In genomic region chr20:34475979-34476736, GRCh38 we compare ENCODE assay signal across 8 cellular contexts. TPM values are rescaled to one million over a fixed set of nuclear protein-coding genes. Genes with fewer than 3 reads are reported as not detected.
A peak's percentile ranks its signal among the peaks of the same experiment; 100 is the strongest.
DNase-seq lines count a peak whose midpoint lies in the region; TF ChIP-seq lines count a peak whose summit lies in the region.

No MANE protein-coding gene starts in this region.

- H3K9me3 Mint-ChIP-seq in activated CD4-positive, alpha-beta memory T cell treated with anti-CD3 and anti-CD28 coated beads, Interleukin-2, amount 10 ng/mL, durations not matched to agents 7 days and 5 days, result peaks cover 5% of the 10 kb centered on the region

- H3K27ac Mint-ChIP-seq in activated CD4-positive, alpha-beta memory T cell treated with anti-CD3 and anti-CD28 coated beads, Interleukin-2, amount 10 ng/mL, durations not matched to agents 7 days and 5 days, result no peak overlapping the region

- POLR2A ChIA-PET in activated CD4-positive, alpha-beta memory T cell treated with anti-CD3 and anti-CD28 coated beads, Interleukin-2, amount 10 ng/mL, durations not matched to agents 7 days and 5 days (lab: Charles Lee), result no interaction called here

- peak; percentile 11 for TF ChIP-seq CTCF in neutrophil (IDR thresholded peaks at IDR 0.05)

- H3K4me1 ChIP-seq in neutrophil (ENCODE audit: control insufficient read depth in 1 of 2, insufficient read depth in 1 of 2, low read depth in 1 of 2, low read length in 1 of 2), result no peaks in the 10 kb centered on the region

- no peaks in the 10 kb centered on the region for H3K27me3 Mint-ChIP-seq in activated CD4-positive, alpha-beta memory T cell treated with anti-CD3 and anti-CD28 coated beads, Interleukin-2, amount 10 ng/mL, durations not matched to agents 7 days and 5 days

- no peaks in the 10 kb centered on the region for H3K27me3 ChIP-seq in neutrophil

- H3K36me3 ChIP-seq in neutrophil, result peaks cover 91% of the 10 kb centered on the region

- CTCF ChIA-PET in activated CD4-positive, alpha-beta memory T cell treated with anti-CD3 and anti-CD28 coated beads, Interleukin-2, amount 10 ng/mL, durations not matched to agents 7 days and 5 days (lab: Charles Lee), result interaction anchor here (0.9 to 3.0 kb wide), 4 partner anchors 8 to 163 kb away, joined by 3 to 18 read pairs (median 4); no protein-coding TSS in a partner anchor

- H3K36me3 Mint-ChIP-seq in activated CD4-positive, alpha-beta memory T cell treated with anti-CD3 and anti-CD28 coated beads, Interleukin-2, amount 10 ng/mL, durations not matched to agents 7 days and 5 days (ENCODE audit: low read depth), result peaks cover 62% of the 10 kb centered on the region

- H3K4me3 Mint-ChIP-seq in activated CD4-positive, alpha-beta memory T cell treated with anti-CD3 and anti-CD28 coated beads, Interleukin-2, amount 10 ng/mL, durations not matched to agents 7 days and 5 days, result no peak overlapping the region

- peak; percentile 14 for DNase-seq in activated gamma-delta T cell treated with Interleukin-2 at 50 U/mL for 16 hours
- no peak for DNase-seq in activated gamma-delta T cell (lab: John Stamatoyannopoulos, UW)
- peak; percentile 34 for DNase-seq in activated CD4-positive, alpha-beta memory T cell treated with anti-CD3 and anti-CD28 coated beads, Interleukin-2, amount 10 ng/mL, durations not matched to agents 7 days and 5 days
- DNase-seq in fibroblast of gingiva (ENCODE audit: low read depth), result peak; percentile 32
- no peak for DNase-seq in UCSD-AML1 (lab: John Stamatoyannopoulos, UW; ENCODE audit: unreplicated experiment)
- DNase-seq in SKM-1 treated with dmso at 0.1 percent for 144 hours (lab: John Stamatoyannopoulos, UW; ENCODE audit: unreplicated experiment), result no peak
- DNase-seq in cortex of kidney (lab: John Stamatoyannopoulos, UW), result no peak

- peaks cover 15% of the 10 kb centered on the region for H3K4me1 Mint-ChIP-seq in activated CD4-positive, alpha-beta memory T cell treated with anti-CD3 and anti-CD28 coated beads, Interleukin-2, amount 10 ng/mL, durations not matched to agents 7 days and 5 days

- no peak overlapping the region for H3K27ac ChIP-seq in neutrophil

- H3K4me3 ChIP-seq in neutrophil (ENCODE audit: low read depth in 1 of 2, low read length in 1 of 2), result no peak overlapping the region

- no peaks in the 10 kb centered on the region for H3K9me3 ChIP-seq in neutrophil

RNA-seq across cellular contexts. Expression of gene DYNLRB1, which starts 40.1 kb away (rescaled TPM):
- total RNA-seq in activated CD4-positive, alpha-beta memory T cell treated with anti-CD3 and anti-CD28 coated beads, Interleukin-2, amount 10 ng/mL, durations not matched to agents 7 days and 5 days, result 100 to 1,000 TPM; 107 to 109 TPM

Comparison
In these comparisons a context has a peak if more than half of its experiments do, and no peak if none do; other contexts are left out.
1. DNase-seq: peak in activated gamma-delta T cell treated with Interleukin-2 at 50 U/mL for 16 hours (single experiment), activated CD4-positive, alpha-beta memory T cell treated with anti-CD3 and anti-CD28 coated beads, Interleukin-2, amount 10 ng/mL, durations not matched to agents 7 days and 5 days (single experiment) and fibroblast of gingiva (single experiment); none in activated gamma-delta T cell (single experiment), UCSD-AML1 (single experiment), SKM-1 treated with dmso at 0.1 percent for 144 hours (single experiment) and cortex of kidney (single experiment).